15 cellular contexts compared by ENCODE assay signal in genomic region chr11:32775908-32776307, GRCh38. TPM values are rescaled to one million over a fixed set of nuclear protein-coding genes. Genes with fewer than 3 reads are reported as not detected.
DNase-seq lines count a peak whose midpoint lies in the region; TF ChIP-seq lines count a peak whose summit lies in the region.
"Had no signal": no experiment of that assay in that cellular context is flagged by ENCODE, and none has a peak within 500 bp of the region (broad histone marks: within the 10 kb centered on the region; RNA-seq: fewer than 3 reads in every experiment).

No MANE protein-coding gene starts in this region.

- TF ChIP-seq CTCF in DOHH2 (IDR thresholded peaks at IDR 0.05; ENCODE audit: low read depth, low read length, poor library complexity, severe bottlenecking), result no peak
- no peak for TF ChIP-seq CTCF in GM20000 (IDR thresholded peaks at IDR 0.05; ENCODE audit: extremely low read depth, missing control alignments)
- no peak for TF ChIP-seq CTCF in esophagus squamous epithelium (IDR thresholded peaks at IDR 0.05)
- TF ChIP-seq CTCF in RWPE1 (conservative IDR thresholded peaks at IDR 0.05; ENCODE audit: low read depth), result no peak

- no peaks in the 10 kb centered on the region for H3K79me2 ChIP-seq in DOHH2 (ENCODE audit: control insufficient read depth, low read length)

- CTCF ChIA-PET in RWPE1 (lab: Yijun Ruan, JAX), result interaction anchor here (0.8 kb wide), 1 partner anchor 458 kb away, joined by 7 read pairs; no protein-coding TSS in a partner anchor

- peak overlapping the region; percentile 43 for H3K4me2 ChIP-seq in DOHH2 (ENCODE audit: low read length)

- no peaks in the 10 kb centered on the region for H3K9me3 Mint-ChIP-seq in IgD-negative memory B cell

- peak overlapping the region in 3 of 4 donors; percentile 51 to 82 (median 65) for H3K4me3 Mint-ChIP-seq in IgD-negative memory B cell

- H3K27me3 Mint-ChIP-seq in IgD-negative memory B cell, result no peaks in the 10 kb centered on the region

- no peaks in the 10 kb centered on the region for H3K36me3 ChIP-seq in DOHH2 (ENCODE audit: control insufficient read depth, low read length)
- H3K36me3 ChIP-seq in esophagus squamous epithelium, result no peaks in the 10 kb centered on the region

- DNase-seq in GM20000 (ENCODE audit: low spot score) (peak; percentile 35), fibroblast of peridontal ligament (ENCODE audit: extremely low read depth) (peak; percentile 5), esophagus squamous epithelium (lab: John Stamatoyannopoulos, UW) (no peak), RWPE1 (ENCODE audit: low spot score) (no peak)
- DNase-seq in effector CD8-positive, alpha-beta T cell (lab: John Stamatoyannopoulos, UW), result no peak
- no peak for DNase-seq in stimulated activated CD4-positive, alpha-beta T cell treated with anti-CD3 and anti-CD28 coated beads, Interleukin-15, amount 100 ng/mL, for 24 hours
- DNase-seq: activated CD4-positive, CD25-positive, alpha-beta regulatory T cell treated with anti-CD3 and anti-CD28 coated beads, Interleukin-2, amount 50 U/mL, for 72 hours; activated effector memory CD4-positive, alpha-beta T cell treated with Interleukin-2 at 50 U/mL for 16 hours; head of caudate nucleus; Kasumi-1; left colon; NK-92 treated with Interleukin-12 subunit alpha and Interleukin-12 subunit beta, amount 100 ng/mL, for 24 hours had no signal

- peaks cover 38% of the 10 kb centered on the region for H3K4me1 ChIP-seq in DOHH2 (ENCODE audit: control insufficient read depth, low read length)
- no peaks in the 10 kb centered on the region for H3K4me1 ChIP-seq in esophagus squamous epithelium

- WGBS in esophagus squamous epithelium, 2 donors, result 51 to 65% methylated on average over 2 of the region's 2 CpGs

- H3K27ac Mint-ChIP-seq in IgD-negative memory B cell, result peak overlapping the region in 1 of 3 donors; percentile 14

- H3K27me3 ChIP-seq in DOHH2 (ENCODE audit: control insufficient read depth, low read length) (no peaks in the 10 kb centered on the region), esophagus squamous epithelium (no peaks in the 10 kb centered on the region)

- H3K9me3 ChIP-seq in DOHH2 (ENCODE audit: control insufficient read depth, insufficient read depth, low read length) (no peaks in the 10 kb centered on the region), esophagus squamous epithelium (no peaks in the 10 kb centered on the region)

- POLR2A ChIA-PET in RWPE1 (lab: Yijun Ruan, JAX; ENCODE audit: low non-redundant PET), result no interaction called here

- no peak for TF ChIP-seq POLR2A in esophagus squamous epithelium (IDR thresholded peaks at IDR 0.05)

- H3F3A ChIP-seq in DOHH2 (ENCODE audit: control insufficient read depth, insufficient read depth), result no peaks in the 10 kb centered on the region

- H3K4me1 Mint-ChIP-seq in IgD-negative memory B cell, result peaks cover 20 to 22% (median 21%) of the 10 kb centered on the region in 3 donors

- intact Hi-C loops in esophagus squamous epithelium (cut with DNase I), result no loop called here

- no peak overlapping the region for H3K27ac ChIP-seq in DOHH2 (ENCODE audit: low read depth, low read length)
- H3K27ac ChIP-seq in esophagus squamous epithelium, result no peak overlapping the region
- H3K27ac ChIP-seq in RWPE1, result no peak overlapping the region

- H3K9me2 ChIP-seq in DOHH2 (replicated peaks; ENCODE audit: control insufficient read depth, low read length), result no peaks in the 10 kb centered on the region

- no peaks in the 10 kb centered on the region for H3K36me3 Mint-ChIP-seq in IgD-negative memory B cell

- H4K20me1 ChIP-seq in DOHH2 (ENCODE audit: control insufficient read depth, insufficient read depth, low read depth, low read length), result no peaks in the 10 kb centered on the region

- H3K4me3 ChIP-seq in DOHH2 (ENCODE audit: low read length), result peak overlapping the region; percentile 3; the same call in 1 of the 2 replicates
- H3K4me3 ChIP-seq in esophagus squamous epithelium, result no peak overlapping the region

RNA-seq across cellular contexts. Expression of gene CCDC73, which starts 18.6 kb away (rescaled TPM):
- not detected for polyA plus RNA-seq in IgD-negative memory B cell
- total RNA-seq in esophagus squamous epithelium, result under 1 TPM in 1 of 4 donors, not detected in 3; 0.18 TPM
- total RNA-seq: left colon, skeletal muscle tissue had no signal

RNA-seq across cellular contexts. Expression of gene PRRG4, which starts 53.8 kb away (rescaled TPM):
- polyA plus RNA-seq in IgD-negative memory B cell, result not detected
- total RNA-seq in esophagus squamous epithelium, result 10 to 100 TPM; 31.7 to 60.1 (median 45.1) TPM

Comparison
In these comparisons a context has a peak if more than half of its experiments do, and no peak if none do; other contexts are left out.
1. DNase-seq: peak in GM20000 (single experiment) and fibroblast of peridontal ligament (single experiment); none in effector CD8-positive, alpha-beta T cell (single experiment), esophagus squamous epithelium (single experiment), stimulated activated CD4-positive, alpha-beta T cell treated with anti-CD3 and anti-CD28 coated beads, Interleukin-15, amount 100 ng/mL, for 24 hours (single experiment) and RWPE1 (single experiment).